ENCODE assay signal across 27 cellular contexts in genomic region chr9:123832176-123832575, GRCh38.
"Had no signal": no experiment of that assay in that cellular context is flagged by ENCODE, and none has a peak within 500 bp of the region (broad histone marks: within the 10 kb centered on the region; RNA-seq: fewer than 3 reads in every experiment).

No MANE protein-coding gene starts in this region.

- H3K9me3 ChIP-seq: colonic mucosa had no signal

- H3K27me3 ChIP-seq: colonic mucosa, dorsolateral prefrontal cortex, esophagus muscularis mucosa, esophagus squamous epithelium, foreskin keratinocyte, gastrocnemius medialis, gastroesophageal sphincter, heart left ventricle, heart right ventricle had no signal

- H3K4me1 ChIP-seq: colonic mucosa, foreskin keratinocyte had no signal

- DNase-seq: colonic mucosa; cortex of kidney; dermis blood vessel endothelial cell; dorsolateral prefrontal cortex; effector CD4-positive, alpha-beta T cell; effector CD8-positive, alpha-beta T cell; effector memory CD4-positive, alpha-beta T cell; effector memory CD8-positive, alpha-beta T cell; endodermal cell; erythroblast; esophagus squamous epithelium; foreskin fibroblast; foreskin keratinocyte; foreskin melanocyte; gastrocnemius medialis; glutamatergic neuron; heart right ventricle had no signal

- FAIRE-seq: colon, endometrium, endothelial cell of umbilical vein, frontal cortex had no signal

- H3K27ac ChIP-seq: colonic mucosa, coronary artery, dorsolateral prefrontal cortex, epithelial cell of prostate, esophagus muscularis mucosa, esophagus squamous epithelium, foreskin keratinocyte, gastrocnemius medialis, gastroesophageal sphincter, heart left ventricle, heart right ventricle had no signal

- ATAC-seq: effector memory CD8-positive, alpha-beta T cell; esophagus mucosa; foreskin keratinocyte; gastrocnemius medialis; gastroesophageal sphincter; heart left ventricle; heart right ventricle had no signal

- H3K4me3 ChIP-seq: colonic mucosa, coronary artery, dorsolateral prefrontal cortex, esophagus muscularis mucosa, esophagus squamous epithelium, gastrocnemius medialis, gastroesophageal sphincter, heart left ventricle, heart right ventricle had no signal

- H3K36me3 ChIP-seq: colonic mucosa, esophagus muscularis mucosa, gastroesophageal sphincter, heart left ventricle, heart right ventricle had no signal
